30 cellular contexts compared by ENCODE assay signal in the genomic region with DNA sequence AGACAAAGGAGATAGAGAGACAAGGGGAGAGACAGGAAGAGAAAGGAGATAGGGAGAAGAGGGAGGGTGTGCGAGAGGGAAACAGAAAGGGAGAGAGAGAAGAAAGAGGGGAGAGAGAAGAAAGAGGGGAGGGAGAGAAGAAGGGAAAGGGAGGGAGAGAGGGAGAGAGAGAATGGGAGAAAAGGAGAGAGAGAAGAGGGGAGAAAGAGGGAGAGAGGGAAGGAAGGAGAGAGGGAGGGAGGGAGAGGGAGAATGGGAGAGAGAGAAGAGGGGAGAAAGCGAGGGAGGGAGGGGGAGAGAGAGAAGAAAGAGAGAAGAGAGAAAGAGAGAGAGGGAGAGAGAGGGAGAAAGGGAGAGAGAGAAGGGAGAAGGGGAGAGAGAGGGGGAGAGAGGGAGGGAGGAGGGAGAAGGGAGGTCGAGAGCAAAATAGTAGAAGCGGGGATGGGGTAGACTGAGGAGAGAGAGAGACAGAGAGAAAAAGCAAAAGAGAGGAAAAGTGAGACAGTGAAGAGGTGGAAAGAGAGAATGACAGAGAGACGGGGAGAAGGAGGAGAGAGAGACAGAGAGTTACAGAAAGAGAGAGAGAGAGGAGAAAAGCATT.
"Had no signal": no experiment of that assay in that cellular context is flagged by ENCODE, and none has a peak within 500 bp of the region (broad histone marks: within the 10 kb centered on the region; RNA-seq: fewer than 3 reads in every experiment).

No MANE protein-coding gene starts in this region.

- H3K4me1 ChIP-seq: parathyroid adenoma, psoas muscle, right lobe of liver, sigmoid colon, stomach, thyroid gland, tibial nerve, upper lobe of left lung, vagina had no signal

- H3K9ac ChIP-seq: parathyroid adenoma had no signal

- H3K27me3 Mint-ChIP-seq: naive thymus-derived CD8-positive, alpha-beta T cell; natural killer cell treated with Interleukin-12 subunit alpha and Interleukin-12 subunit beta and Interleukin-15 and Interleukin-18, amount 100 ng/mL, for 72 hours; progenitor cell of endocrine pancreas; stimulated activated naive B cell treated with anti-CD40 and anti-IgM and Interleukin-4, amounts not matched to agents 10 μg/mL and 1 μg/mL and 100 μg/mL, for 72 hours had no signal

- H3K9me3 ChIP-seq: neutrophil, ovary, psoas muscle, right lobe of liver, sigmoid colon, stomach, thoracic aorta, thyroid gland, tibial nerve, upper lobe of left lung, vagina had no signal

- H3K4me1 Mint-ChIP-seq: nephron progenitor cell, neural crest cell had no signal

- H3K27me3 ChIP-seq: neutrophil, ovary, right lobe of liver, sigmoid colon, stomach, thyroid gland, tibial nerve, upper lobe of left lung, vagina had no signal

- H3K4me3 Mint-ChIP-seq: naive thymus-derived CD8-positive, alpha-beta T cell; natural killer cell treated with Interleukin-12 subunit alpha and Interleukin-12 subunit beta and Interleukin-15 and Interleukin-18, amount 100 ng/mL, for 72 hours; nephron progenitor cell; neural crest cell; stimulated activated effector memory CD8-positive, alpha-beta T cell treated with anti-CD3 and anti-CD28 coated beads, Interleukin-12 subunit alpha, Interleukin-12 subunit beta, amount 100 ng/mL, for 72 hours; stimulated activated naive B cell treated with anti-CD40 and anti-IgM and Interleukin-4, amounts not matched to agents 10 μg/mL and 1 μg/mL and 100 μg/mL, for 72 hours had no signal

- ATAC-seq: naive thymus-derived CD8-positive, alpha-beta T cell; natural killer cell treated with Interleukin-12 subunit alpha and Interleukin-12 subunit beta and Interleukin-15 and Interleukin-18, amount 100 ng/mL, for 72 hours; psoas muscle; right lobe of liver; stimulated activated effector memory CD8-positive, alpha-beta T cell treated with anti-CD3 and anti-CD28 coated beads, Interleukin-12 subunit alpha, Interleukin-12 subunit beta, amount 100 ng/mL, for 72 hours had no signal

- FAIRE-seq: small intestine, urothelium cell line had no signal

- H3K79me2 ChIP-seq: parathyroid adenoma had no signal

- H3K9me3 Mint-ChIP-seq: naive thymus-derived CD8-positive, alpha-beta T cell; natural killer cell treated with Interleukin-12 subunit alpha and Interleukin-12 subunit beta and Interleukin-15 and Interleukin-18, amount 100 ng/mL, for 72 hours; stimulated activated naive B cell treated with anti-CD40 and anti-IgM and Interleukin-4, amounts not matched to agents 10 μg/mL and 1 μg/mL and 100 μg/mL, for 72 hours had no signal

- H3K4me3 ChIP-seq: ovary, psoas muscle, right lobe of liver, sigmoid colon, stomach, thoracic aorta, thyroid gland, tibial nerve, upper lobe of left lung, vagina had no signal

- H3K36me3 ChIP-seq: ovary, right lobe of liver, sigmoid colon, thoracic aorta, thyroid gland, upper lobe of left lung, vagina had no signal

- H2AFZ ChIP-seq: parathyroid adenoma had no signal

- H3K27ac Mint-ChIP-seq: nephron progenitor cell; stimulated activated effector memory CD8-positive, alpha-beta T cell treated with anti-CD3 and anti-CD28 coated beads, Interleukin-12 subunit alpha, Interleukin-12 subunit beta, amount 100 ng/mL, for 72 hours; stimulated activated naive B cell treated with anti-CD40 and anti-IgM and Interleukin-4, amounts not matched to agents 10 μg/mL and 1 μg/mL and 100 μg/mL, for 72 hours had no signal

- H3K27ac ChIP-seq: neutrophil, ovary, parathyroid adenoma, psoas muscle, right lobe of liver, sigmoid colon, stomach, thoracic aorta, thyroid gland, tibial nerve, upper lobe of left lung, vagina had no signal

- DNase-seq: naive thymus-derived CD8-positive, alpha-beta T cell; nephron progenitor cell; nucleus accumbens; ovary; posterior cingulate gyrus; psoas muscle; right cardiac atrium; right lobe of liver; sigmoid colon; small intestine; stimulated activated CD4-positive, alpha-beta T cell treated with anti-CD3 and anti-CD28 coated beads, Interleukin-15, amount 100 ng/mL, for 24 hours; stimulated activated CD4-positive, alpha-beta T cell treated with anti-CD3 and anti-CD28 coated beads, Interleukin-2, amount 100 ng/mL, for 24 hours; stimulated activated CD4-positive, alpha-beta T cell treated with anti-CD3 and anti-CD28 coated beads, Interleukin-2, amount 100 ng/mL, for 48 hours; stimulated activated CD4-positive, alpha-beta T cell treated with anti-CD3 and anti-CD28 coated beads, Interleukin-4, amount 100 ng/mL, for 24 hours; stimulated activated naive B cell treated with anti-CD40 and anti-IgM and Interleukin-4, amounts not matched to agents 10 μg/mL and 1 μg/mL and 100 μg/mL, for 72 hours; stimulated activated naive CD4-positive, alpha-beta T cell treated with Interleukin-2 at 50 U/mL for 16 hours; stomach; thyroid gland; trophoblast cell; upper lobe of left lung had no signal
